In genomic region chr5:891117-891836, GRCh38 we compare ENCODE assay signal across 9 cellular contexts. TPM values are rescaled to one million over a fixed set of nuclear protein-coding genes. Genes with fewer than 3 reads are reported as not detected.
DNase-seq lines count a peak whose midpoint lies in the region; ATAC-seq, FAIRE-seq and TF ChIP-seq lines count a peak whose summit lies in the region.
"Had no signal": no experiment of that assay in that cellular context is flagged by ENCODE, and none has a peak within 500 bp of the region (broad histone marks: within the 10 kb centered on the region; RNA-seq: fewer than 3 reads in every experiment).

No MANE protein-coding gene starts in this region.

- H3K4me1 ChIP-seq in hepatocyte (ENCODE audit: insufficient read depth) (peaks cover 10% of the 10 kb centered on the region), smooth muscle cell (ENCODE audit: low read depth) (peaks cover 15% of the 10 kb centered on the region)

- H3K9me3 ChIP-seq in hepatocyte (ENCODE audit: low read depth) (no peaks in the 10 kb centered on the region), smooth muscle cell (replicated peaks; ENCODE audit: low read depth) (no peaks in the 10 kb centered on the region)

- no peaks in the 10 kb centered on the region for H3K27me3 Mint-ChIP-seq in activated T-cell treated with anti-CD3 and anti-CD28 coated beads, Interleukin-2, amount 50 U/mL, for 4 hours (ENCODE audit: low read depth)

- FAIRE-seq in HTR-8/SVneo (lab: Jason Lieb, UNC): no peak
- FAIRE-seq: endometrium had no signal

- peaks cover 33% of the 10 kb centered on the region for H3K36me3 Mint-ChIP-seq in activated T-cell treated with anti-CD3 and anti-CD28 coated beads, Interleukin-2, amount 50 U/mL, for 4 hours (ENCODE audit: insufficient read depth)

- no peak for TF ChIP-seq CTCF in hepatocyte (IDR thresholded peaks at IDR 0.05; ENCODE audit: poor library complexity)
- TF ChIP-seq CTCF in smooth muscle cell (IDR thresholded peaks at IDR 0.05; ENCODE audit: borderline replicate concordance, insufficient read depth, poor library complexity, severe bottlenecking): no peak

- no peak for ATAC-seq in activated T-cell treated with anti-CD3 and anti-CD28 coated beads, Interleukin-2, amount 50 U/mL, for 4 hours
- ATAC-seq in GM21423 (IDR thresholded peaks at IDR 0.05; ENCODE audit: unreplicated experiment) (no peak), HG03520 (IDR thresholded peaks at IDR 0.05; ENCODE audit: unreplicated experiment) (no peak)

- peak overlapping the region; percentile 89 for H3K4me3 Mint-ChIP-seq in activated T-cell treated with anti-CD3 and anti-CD28 coated beads, Interleukin-2, amount 50 U/mL, for 4 hours

- H3K9me2 ChIP-seq in hepatocyte (replicated peaks; ENCODE audit: insufficient read depth): no peaks in the 10 kb centered on the region

- H3K27me3 ChIP-seq in hepatocyte: no peaks in the 10 kb centered on the region
- H3K27me3 ChIP-seq in smooth muscle cell (ENCODE audit: low read depth): no peaks in the 10 kb centered on the region

- H3K27ac ChIP-seq in hepatocyte: peak overlapping the region; percentile 99
- peak overlapping the region; percentile 89 for H3K27ac ChIP-seq in smooth muscle cell (ENCODE audit: low read depth)

- peak overlapping the region; percentile 95 for H3K9ac ChIP-seq in smooth muscle cell (ENCODE audit: low read depth)

- H4K20me1 ChIP-seq in hepatocyte (ENCODE audit: insufficient read depth, poor library complexity, severe bottlenecking) (no peaks in the 10 kb centered on the region), smooth muscle cell (ENCODE audit: low read depth) (no peaks in the 10 kb centered on the region)

- H3K4me3 ChIP-seq in hepatocyte (peak overlapping the region; percentile 85), smooth muscle cell (peak overlapping the region; percentile 85)

- 86% methylated on average over 34 of the region's 34 CpGs for WGBS in hepatocyte (ENCODE audit: low lambda C conversion rate, missing lambda C conversion rate)
- 66% methylated on average over 34 of the region's 34 CpGs for WGBS in smooth muscle cell (ENCODE audit: low lambda C conversion rate)

- H2AFZ ChIP-seq in hepatocyte: peak overlapping the region; percentile 89
- H2AFZ ChIP-seq in smooth muscle cell (ENCODE audit: low read depth): no peak overlapping the region

- no peaks in the 10 kb centered on the region for H3F3A ChIP-seq in smooth muscle cell (ENCODE audit: low read depth)

- H3K79me2 ChIP-seq in hepatocyte (peaks cover 39% of the 10 kb centered on the region), smooth muscle cell (ENCODE audit: low read depth) (peaks cover 36% of the 10 kb centered on the region)

- DNase-seq in activated T-cell treated with anti-CD3 and anti-CD28 coated beads, Interleukin-2, amount 50 U/mL, for 4 hours: no peak
- no peak for DNase-seq in activated T-cell treated with anti-CD3 and anti-CD28 coated beads, Interleukin-2, amount 50 U/mL, for 48 hours
- peak; percentile 86 for DNase-seq in SW480 (ENCODE audit: low spot score)
- no peak for DNase-seq in hepatocyte (ENCODE audit: low spot score)
- no peak for DNase-seq in smooth muscle cell (lab: John Stamatoyannopoulos, UW; ENCODE audit: unreplicated experiment)
- DNase-seq in HTR-8/SVneo (ENCODE audit: insufficient read length, low spot score): no peak

- H3K9me3 Mint-ChIP-seq in activated T-cell treated with anti-CD3 and anti-CD28 coated beads, Interleukin-2, amount 50 U/mL, for 4 hours: no peaks in the 10 kb centered on the region

- H3K36me3 ChIP-seq in hepatocyte (replicated peaks; ENCODE audit: insufficient read depth, low read depth): no peaks in the 10 kb centered on the region
- H3K36me3 ChIP-seq in smooth muscle cell (ENCODE audit: low read depth): peaks cover 16% of the 10 kb centered on the region

- H3K4me2 ChIP-seq in hepatocyte: peak overlapping the region; percentile 98
- peak overlapping the region; percentile 95 for H3K4me2 ChIP-seq in smooth muscle cell

- peaks cover 22% of the 10 kb centered on the region for H3K4me1 Mint-ChIP-seq in activated T-cell treated with anti-CD3 and anti-CD28 coated beads, Interleukin-2, amount 50 U/mL, for 4 hours (ENCODE audit: low read depth)

RNA-seq across cellular contexts. Expression of gene BRD9, which starts 1.3 kb away (rescaled TPM):
- total RNA-seq in activated T-cell treated with anti-CD3 and anti-CD28 coated beads, Interleukin-2, amount 50 U/mL, for 4 hours: 10 to 100 TPM; 60.9 to 67.7 (median 64.6) TPM
- total RNA-seq in hepatocyte: 16.5 and 20.3 TPM in 2 replicates
- 17.8 and 22.0 TPM in 2 replicates for polyA plus RNA-seq in hepatocyte
- total RNA-seq in smooth muscle cell: 14.7 and 17.1 TPM in 2 replicates
- 17.8 and 20.4 TPM in 2 replicates for polyA plus RNA-seq in smooth muscle cell

RNA-seq across cellular contexts. Expression of gene TRIP13, which starts 1.4 kb away (rescaled TPM):
- 10 to 100 TPM; 11.2 to 21.5 (median 18.5) TPM for total RNA-seq in activated T-cell treated with anti-CD3 and anti-CD28 coated beads, Interleukin-2, amount 50 U/mL, for 4 hours
- total RNA-seq in hepatocyte: 6.5 and 9.4 TPM in 2 replicates
- 8.7 and 9.2 TPM in 2 replicates for polyA plus RNA-seq in hepatocyte
- total RNA-seq in smooth muscle cell: 8.4 and 13.4 TPM in 2 replicates
- polyA plus RNA-seq in smooth muscle cell: 12.0 and 12.7 TPM in 2 replicates

RNA-seq across cellular contexts. Expression of gene ZDHHC11, which starts 40.5 kb away (rescaled TPM):
- total RNA-seq in activated T-cell treated with anti-CD3 and anti-CD28 coated beads, Interleukin-2, amount 50 U/mL, for 4 hours: 1 to 10 TPM; 6.0 to 7.0 (median 6.2) TPM
- 3.0 and 5.8 TPM in 2 replicates for total RNA-seq in hepatocyte
- 7.3 and 8.5 TPM in 2 replicates for polyA plus RNA-seq in hepatocyte
- total RNA-seq in smooth muscle cell: 2.7 and 4.8 TPM in 2 replicates
- polyA plus RNA-seq in smooth muscle cell: 1.7 and 5.5 TPM in 2 replicates
